21 cellular contexts compared by ENCODE assay signal in the genomic region with DNA sequence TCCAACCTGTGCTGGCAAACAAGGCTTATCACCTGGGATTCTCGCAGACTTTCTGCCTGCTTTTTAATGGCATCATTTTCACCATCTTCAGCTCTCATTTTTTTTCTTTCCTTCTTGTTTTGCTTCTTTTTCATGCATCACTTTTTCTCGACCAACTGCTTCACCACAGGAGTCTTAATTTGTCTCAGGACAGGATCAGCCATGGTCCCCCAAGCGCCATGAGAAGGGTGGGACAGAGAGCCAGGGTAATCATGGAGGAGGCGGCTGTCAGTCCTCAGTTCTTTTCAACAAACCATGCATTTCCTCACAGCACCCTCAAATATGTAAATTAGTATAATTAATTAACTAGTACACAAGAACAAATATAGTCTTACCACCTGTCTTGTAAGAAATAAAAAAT. TPM values are rescaled to one million over a fixed set of nuclear protein-coding genes. Genes with fewer than 3 reads are reported as not detected.
A peak's percentile ranks its signal among the peaks of the same experiment; 100 is the strongest.
DNase-seq lines count a peak whose midpoint lies in the region; ATAC-seq, FAIRE-seq and TF ChIP-seq lines count a peak whose summit lies in the region.
"Had no signal": no experiment of that assay in that cellular context is flagged by ENCODE, and none has a peak within 500 bp of the region (broad histone marks: within the 10 kb centered on the region; RNA-seq: fewer than 3 reads in every experiment).

No MANE protein-coding gene starts in this region.

- peaks cover 3% of the 10 kb centered on the region for H3K9me1 ChIP-seq in keratinocyte (ENCODE audit: control insufficient read depth, extremely low read depth, insufficient read depth, low read length)

- no peaks in the 10 kb centered on the region for H3K9me3 ChIP-seq in HepG2 (ENCODE audit: low read length)
- H3K9me3 ChIP-seq in right lobe of liver: no peaks in the 10 kb centered on the region
- H3K9me3 ChIP-seq in RWPE2 (ENCODE audit: severe bottlenecking): no peaks in the 10 kb centered on the region
- H3K9me3 ChIP-seq in keratinocyte (ENCODE audit: control insufficient read depth, low read depth, low read length): no peaks in the 10 kb centered on the region
- H3K9me3 ChIP-seq: heart right ventricle, ovary, sigmoid colon had no signal

- no peak overlapping the region for H3K9ac ChIP-seq in HepG2 (ENCODE audit: insufficient read depth, low read depth, low read length)
- peak overlapping the region; percentile 49 for H3K9ac ChIP-seq in keratinocyte (ENCODE audit: control insufficient read depth, extremely low read depth, insufficient read depth, low read length)

- no peak for FAIRE-seq in HepG2 (lab: Jason Lieb, UNC)
- no peak for FAIRE-seq in keratinocyte (lab: Jason Lieb, UNC)
- FAIRE-seq: GM12891, H54, HTR-8/SVneo had no signal

- H3K36me3 ChIP-seq in HepG2 (replicated peaks in 1 of 2; ENCODE audit: control insufficient read depth in 1 of 2, insufficient read depth in 2 of 2, low read length in 2 of 2): peaks cover 2 to 5% of the 10 kb centered on the region in 2 experiments; a peak in 4 of 5 replicates
- no peaks in the 10 kb centered on the region for H3K36me3 ChIP-seq in right lobe of liver
- H3K36me3 ChIP-seq in RWPE2 (ENCODE audit: low read depth): peaks cover 38% of the 10 kb centered on the region
- H3K36me3 ChIP-seq in keratinocyte (ENCODE audit: control insufficient read depth in 2 of 2, extremely low read depth in 1 of 2, insufficient read depth in 2 of 2, low read length in 2 of 2): peaks cover 0 to 6% of the 10 kb centered on the region in 2 experiments
- H3K36me3 ChIP-seq: ovary, sigmoid colon had no signal

- TF ChIP-seq POLR2A in HepG2 (IDR thresholded peaks at IDR 0.05; ENCODE audit: insufficient read depth in 1 of 2, low read depth in 2 of 2, low read length in 2 of 2): no peak
- no peak for TF ChIP-seq POLR2A in right lobe of liver (IDR thresholded peaks at IDR 0.05)

- H3K27ac ChIP-seq in HepG2 (ENCODE audit: extremely low read length, insufficient read depth, low read length) (no peak overlapping the region), right lobe of liver (no peak overlapping the region), RWPE2 (ENCODE audit: poor library complexity, severe bottlenecking) (peak overlapping the region; percentile 35), keratinocyte (ENCODE audit: control insufficient read depth, insufficient read depth, low read length) (peak overlapping the region; percentile 62)
- H3K27ac ChIP-seq: heart right ventricle, ovary, sigmoid colon had no signal

- H3K4me2 ChIP-seq in HepG2 (ENCODE audit: low read depth, low read length): no peak overlapping the region
- peak overlapping the region; percentile 54 for H3K4me2 ChIP-seq in keratinocyte (ENCODE audit: control insufficient read depth, extremely low read depth, insufficient read depth, low read depth, low read length)

- intact Hi-C loops in HepG2 (cut with micrococcal nuclease; ENCODE audit: unreplicated experiment): no loop called here
- intact Hi-C loops in right lobe of liver (cut with DNase I): no loop called here
- intact Hi-C loops in Right ventricle myocardium inferior (cut with DNase I): no loop called here

- H3K4me3 ChIP-seq in HepG2 (replicated peaks in 1 of 3; ENCODE audit: insufficient read depth in 1 of 3, low read depth in 2 of 3, low read length in 3 of 3): no peak overlapping the region
- no peak overlapping the region for H3K4me3 ChIP-seq in right lobe of liver
- H3K4me3 ChIP-seq in RWPE2 (ENCODE audit: severe bottlenecking): no peak overlapping the region
- H3K4me3 ChIP-seq in keratinocyte (ENCODE audit: control insufficient read depth in 2 of 3, extremely low read depth in 1 of 3, insufficient read depth in 2 of 3, low read depth in 1 of 3, low read length in 3 of 3): peak overlapping the region in 1 of 3 experiments; percentile 0
- H3K4me3 ChIP-seq: heart right ventricle, ovary, sigmoid colon had no signal

- TF ChIP-seq CTCF in HepG2 (CRISPR knock-in tag; IDR thresholded peaks at IDR 0.05): no peak
- no peak for TF ChIP-seq CTCF in right lobe of liver (IDR thresholded peaks at IDR 0.05)
- TF ChIP-seq CTCF in RWPE2 (IDR thresholded peaks at IDR 0.05; ENCODE audit: poor library complexity, severe bottlenecking): no peak
- TF ChIP-seq CTCF in keratinocyte (optimal IDR thresholded peaks at IDR 0.05 in 1 of 3, IDR thresholded peaks at IDR 0.05 in 1 of 3, conservative IDR thresholded peaks at IDR 0.05 in 1 of 3; ENCODE audit: extremely low read depth in 1 of 3, insufficient read depth in 2 of 3, low read length in 3 of 3): no peak

- 94% methylated on average over 4 of the region's 4 CpGs for WGBS in HepG2 (ENCODE audit: low lambda C conversion rate)
- WGBS in right lobe of liver (ENCODE audit: insufficient coverage, low coverage, low lambda C conversion rate, missing lambda C conversion rate): 91% methylated on average over 3 of the region's 4 CpGs

- H3K79me2 ChIP-seq in HepG2 (ENCODE audit: insufficient read depth, low read length): peaks cover 95% of the 10 kb centered on the region
- H3K79me2 ChIP-seq in keratinocyte (ENCODE audit: control insufficient read depth, insufficient read depth, low read length): peaks cover 99% of the 10 kb centered on the region

- H3K4me1 ChIP-seq in HepG2 (ENCODE audit: insufficient read depth, low read length) (peaks cover 19% of the 10 kb centered on the region), right lobe of liver (peaks cover 0 to 17% (median 2%) of the 10 kb centered on the region in 4 donors), RWPE2 (ENCODE audit: insufficient read depth, poor library complexity, severe bottlenecking) (peaks cover 44% of the 10 kb centered on the region), keratinocyte (ENCODE audit: control insufficient read depth, extremely low read depth, insufficient read depth, low read length) (peaks cover 42% of the 10 kb centered on the region)

- POLR2A ChIA-PET in HepG2 (lab: Yijun Ruan, JAX): no interaction called here

- CTCF ChIA-PET in HepG2 (lab: Yijun Ruan, JAX; ENCODE audit: low intra/inter-chr PET ratio, low total read pairs): no interaction called here

- DNase-seq in HepG2 (ENCODE audit: low spot score): no peak
- no peak for DNase-seq in right lobe of liver
- DNase-seq in RWPE2 (ENCODE audit: low spot score): no peak
- no peak for DNase-seq in keratinocyte (ENCODE audit: low read depth, low spot score)
- DNase-seq in DMS114 treated with DMSO at 0.1 percent for 48 hours (lab: John Stamatoyannopoulos, UW; ENCODE audit: unreplicated experiment): no peak
- DNase-seq in Right ventricle myocardium inferior (ENCODE audit: missing footprints): no peak
- DNase-seq: activated effector memory CD4-positive, alpha-beta T cell treated with anti-CD3 and anti-CD28 coated beads, Interleukin-2, amount 50 U/mL, for 16 hours; dermis blood vessel endothelial cell; DMS79; heart right ventricle; NCI-H1105 treated with DMSO at 0.1 percent for 48 hours; NCI-H524 treated with DMSO at 0.1 percent for 48 hours; ovary; Right ventricle myocardium superior; sigmoid colon; SW 1271 had no signal

- BruUV-seq in HepG2 (replicated peaks; lab: Mats Ljungman, UMichigan): no TSS peak

- in situ Hi-C loops in HepG2 (cut with HindIII; ENCODE audit: extremely low pct_ligation_motif_present, low pct_unique_long_range_greater_than_20kb): no loop called here

- TF ChIP-seq RAD21 in HepG2 (CRISPR knock-in tag; IDR thresholded peaks at IDR 0.05): no peak

- dilution Hi-C loops in keratinocyte (cut with MboI; ENCODE audit: extremely low pct_ligation_motif_present, low sequenced_read_pairs): no loop called here

- no peaks in the 10 kb centered on the region for H3K27me3 ChIP-seq in HepG2 (ENCODE audit: control insufficient read depth in 1 of 2, insufficient read depth in 2 of 2, low read length in 2 of 2)
- H3K27me3 ChIP-seq in right lobe of liver: no peaks in the 10 kb centered on the region
- no peaks in the 10 kb centered on the region for H3K27me3 ChIP-seq in RWPE2 (ENCODE audit: insufficient read depth, poor library complexity, severe bottlenecking)
- no peaks in the 10 kb centered on the region for H3K27me3 ChIP-seq in keratinocyte (ENCODE audit: control insufficient read depth, extremely low read depth, insufficient read depth, low read length)
- H3K27me3 ChIP-seq: heart right ventricle, ovary, sigmoid colon had no signal

- ATAC-seq in HepG2 (no peak), right lobe of liver (no peak), RWPE2 (ENCODE audit: low read depth) (no peak), GM21576 (IDR thresholded peaks at IDR 0.05; ENCODE audit: unreplicated experiment) (no peak), HG03354 (IDR thresholded peaks at IDR 0.05; ENCODE audit: poor library complexity, severe bottlenecking, unreplicated experiment) (no peak), Right ventricle myocardium inferior (no peak)
- ATAC-seq: heart right ventricle had no signal

- TF ChIP-seq EP300 in HepG2 (IDR thresholded peaks at IDR 0.05; ENCODE audit: low read depth in 2 of 2, low read length in 2 of 2): no peak
- TF ChIP-seq EP300 in HepG2 (CRISPR knock-in tag; IDR thresholded peaks at IDR 0.05; ENCODE audit: borderline replicate concordance): no peak

- peaks cover 54% of the 10 kb centered on the region; the same call in 1 of the 2 replicates for H4K20me1 ChIP-seq in HepG2 (ENCODE audit: insufficient read depth, low read length)
- peaks cover 20% of the 10 kb centered on the region for H4K20me1 ChIP-seq in keratinocyte (ENCODE audit: control insufficient read depth, extremely low read depth, insufficient read depth, low read length)

- H2AFZ ChIP-seq in HepG2 (ENCODE audit: low read length) (no peak overlapping the region), keratinocyte (ENCODE audit: control insufficient read depth, low read length) (no peak overlapping the region)

RNA-seq across cellular contexts. Expression of a gene that starts 19.3 kb away (rescaled TPM):
- 194 and 288 TPM in 2 replicates for total RNA-seq in HepG2 (2016; rRNA removed; fragmentation: Illumina TruSeq; extraction: Trizol)
- total RNA-seq in HepG2 (2016; cell fraction: cytosol; rRNA removed; fragmentation: Illumina TruSeq; extraction: Trizol; ENCODE audit: low read depth): 40.9 and 48.1 TPM in 2 replicates
- 189 and 288 TPM in 2 replicates for total RNA-seq in HepG2 (2016; cell fraction: insoluble cytoplasmic fraction; rRNA removed; fragmentation: Illumina TruSeq; extraction: Trizol)
- 81.4 and 95.8 TPM in 2 replicates for total RNA-seq in HepG2 (2016; cell fraction: membrane; rRNA removed; fragmentation: Illumina TruSeq; extraction: Trizol)
- total RNA-seq in HepG2 (2016; cell fraction: nucleus; rRNA removed; fragmentation: Illumina TruSeq; extraction: Trizol): 82.9 and 99.3 TPM in 2 replicates
- 37.1 and 50.8 TPM in 2 replicates for polyA plus RNA-seq in HepG2 (2011; rRNA removed)
- 26.0 and 35.9 TPM in 2 replicates for polyA plus RNA-seq in HepG2 (2011; cell fraction: cytosol; rRNA removed)
- 15.4 and 20.2 TPM in 2 replicates for polyA plus RNA-seq in HepG2 (2011; cell fraction: nucleus; rRNA removed)
- 53.5 and 67.1 TPM in 2 replicates for polyA plus RNA-seq in HepG2 (2012)
- 13.9 and 17.2 TPM in 2 replicates for polyA plus RNA-seq in HepG2 (2016; cell fraction: cytosol; fragmentation: Illumina TruSeq; extraction: Trizol; ENCODE audit: low read depth)
- 202 and 240 TPM in 2 replicates for polyA plus RNA-seq in HepG2 (2016; cell fraction: insoluble cytoplasmic fraction; fragmentation: Illumina TruSeq; extraction: Trizol; ENCODE audit: low read depth)
- polyA plus RNA-seq in HepG2 (2016; cell fraction: membrane; fragmentation: Illumina TruSeq; extraction: Trizol; ENCODE audit: low read depth): 27.3 and 34.3 TPM in 2 replicates
- polyA plus RNA-seq in HepG2 (2016; cell fraction: nucleus; fragmentation: Illumina TruSeq; extraction: Trizol; ENCODE audit: insufficient read depth, low read depth): 73.4 and 87.3 TPM in 2 replicates
- 17.0 and 19.1 TPM in 2 replicates for polyA minus RNA-seq in HepG2 (2011; rRNA and poly(A)+ RNA removed; ENCODE audit: low replicate concordance)
- polyA minus RNA-seq in HepG2 (2011; cell fraction: cytosol; rRNA and poly(A)+ RNA removed): 66.1 and 67.1 TPM in 2 replicates
- 70.2 and 70.7 TPM in 2 replicates for polyA minus RNA-seq in HepG2 (2011; cell fraction: nucleus; rRNA and poly(A)+ RNA removed)
- total RNA-seq in right lobe of liver: 10 to 100 TPM; 28.4 to 48.8 (median 34.3) TPM
- polyA plus RNA-seq in keratinocyte: 83.2 to 150 TPM (median 146 TPM) in 3 replicates
- 346 TPM for polyA plus RNA-seq in keratinocyte (2011; ENCODE audit: low read depth)
- polyA plus RNA-seq in keratinocyte (2011; cell fraction: cytosol; rRNA removed): 115 and 148 TPM in 2 replicates
- 67.9 and 117 TPM in 2 replicates for polyA plus RNA-seq in keratinocyte (2011; cell fraction: nucleus; rRNA removed)
- 94.8 and 130 TPM in 2 replicates for polyA plus RNA-seq in keratinocyte (2012; ENCODE audit: low replicate concordance)
- polyA minus RNA-seq in keratinocyte: 11.3 to 112 TPM (median 29.3 TPM) in 3 replicates
- polyA minus RNA-seq in keratinocyte (2011; cell fraction: cytosol; rRNA and poly(A)+ RNA removed): 75.6 TPM
- 37.8 and 68.3 TPM in 2 replicates for polyA minus RNA-seq in keratinocyte (2011; cell fraction: nucleus; rRNA and poly(A)+ RNA removed)
- 50.7 TPM for total RNA-seq in Right ventricle myocardium inferior

Comparison
In these comparisons a context has a peak if more than half of its experiments do, and no peak if none do; other contexts are left out.
1. H3K27ac ChIP-seq: peak in RWPE2 (single experiment) and keratinocyte (single experiment); none in HepG2 (single experiment) and right lobe of liver (0 of 3).